ENCODE assay signal across 8 cellular contexts in genomic region chr11:46936138-46937110, GRCh38. TPM values are rescaled to one million over a fixed set of nuclear protein-coding genes. Genes with fewer than 3 reads are reported as not detected.
A peak's percentile ranks its signal among the peaks of the same experiment; 100 is the strongest.
DNase-seq lines count a peak whose midpoint lies in the region; ATAC-seq, FAIRE-seq and TF ChIP-seq lines count a peak whose summit lies in the region.

Gene CSTPP1 (plus strand): TSS chr11:46936761. CDS start chr11:46936806, 45 bp downstream.

- BruUV-seq in Caco-2 (replicated peaks; lab: Mats Ljungman, UMichigan): no TSS peak
- no TSS peak for BruUV-seq in endothelial cell of umbilical vein (replicated peaks; lab: Mats Ljungman, UMichigan)

- peaks cover 7% of the 10 kb centered on the region for H3K4me1 Mint-ChIP-seq in Caco-2 (ENCODE audit: low read depth, unreplicated experiment)

- H3F3A ChIP-seq in OCI-LY1 (ENCODE audit: insufficient read depth, low read length): no peaks in the 10 kb centered on the region

- DNase-seq in Caco-2 (peak; percentile 97), HuH-7 (ENCODE audit: low spot score) (peak; percentile 96), activated T-cell treated with anti-CD3 and anti-CD28 coated beads for 1 hour (ENCODE audit: low read depth) (peak; percentile 94), endothelial cell of umbilical vein (ENCODE audit: low read depth, low spot score) (peak; percentile 84), midbrain (lab: John Stamatoyannopoulos, UW) (peak; percentile 91)
- DNase-seq in stimulated activated CD8-positive, alpha-beta memory T cell treated with anti-CD3 and anti-CD28 coated beads, Interleukin-15, amount 100 ng/mL, for 48 hours (ENCODE audit: low read depth in 2 of 2): peak; percentile 83 to 88

- peak within 1 kb of the TSS; percentile 75 for H3K4me3 Mint-ChIP-seq in Caco-2 (ENCODE audit: unreplicated experiment)

- H3K9me3 ChIP-seq in Caco-2 (no peaks in the 10 kb centered on the region), OCI-LY1 (ENCODE audit: low read length) (no peaks in the 10 kb centered on the region), endothelial cell of umbilical vein (replicated peaks; ENCODE audit: control insufficient read depth, insufficient read depth, low read length) (no peaks in the 10 kb centered on the region)

- H3K9me2 ChIP-seq in OCI-LY1 (ENCODE audit: low read depth, low read length): no peaks in the 10 kb centered on the region

- H3K36me3 Mint-ChIP-seq in Caco-2 (ENCODE audit: insufficient read depth, unreplicated experiment): peaks cover 22% of the 10 kb centered on the region

- ATAC-seq in GM21423 (IDR thresholded peaks at IDR 0.05; ENCODE audit: unreplicated experiment): peak; percentile 94

- H3K9me1 ChIP-seq in endothelial cell of umbilical vein (replicated peaks; ENCODE audit: control insufficient read depth, extremely low read depth, insufficient read depth, low read length): no peaks in the 10 kb centered on the region

- H3K36me3 ChIP-seq in Caco-2 (ENCODE audit: control insufficient read depth, insufficient read depth, low read length): no peaks in the 10 kb centered on the region
- no peaks in the 10 kb centered on the region for H3K36me3 ChIP-seq in OCI-LY1 (ENCODE audit: insufficient read depth, low read length)
- H3K36me3 ChIP-seq in endothelial cell of umbilical vein (ENCODE audit: control insufficient read depth in 2 of 2, extremely low read depth in 1 of 2, insufficient read depth in 2 of 2, low read length in 2 of 2): no peaks in the 10 kb centered on the region

- intact Hi-C loops in Caco-2 (cut with micrococcal nuclease; ENCODE audit: unreplicated experiment) (loop anchor here (1.0 kb wide), 1 partner anchor 16 kb away; no protein-coding TSS in a partner anchor), endothelial cell of umbilical vein (cut with micrococcal nuclease) (no loop called here)

- 0 out of 2 replicates have a peak, but pooled peaks cover 4% of the 10 kb centered on the region for H3K79me2 ChIP-seq in OCI-LY1 (ENCODE audit: insufficient read depth, low read length)
- H3K79me2 ChIP-seq in endothelial cell of umbilical vein (ENCODE audit: control insufficient read depth, insufficient read depth, low read length): no peaks in the 10 kb centered on the region

- dilution Hi-C loops in endothelial cell of umbilical vein (cut with MboI; ENCODE audit: extremely low pct_ligation_motif_present, low sequenced_read_pairs): no loop called here

- H2AFZ ChIP-seq in OCI-LY1 (ENCODE audit: low read length) (peak within 1 kb of the TSS; percentile 97), endothelial cell of umbilical vein (ENCODE audit: low read depth, low read length) (peak within 1 kb of the TSS; percentile 89)

- CTCF ChIA-PET in Caco-2 (lab: Charles Lee): interaction anchor here (0.6 to 1.1 kb wide), 5 partner anchors 20 to 321 kb away, joined by 3 to 11 read pairs (median 4); partner anchors contain the start of genes ACP2 and NR1H3
- CTCF ChIA-PET in endothelial cell of umbilical vein (lab: Charles Lee): interaction anchor here (0.5 to 1.5 kb wide), 9 partner anchors 9 to 225 kb away, joined by 3 to 6 read pairs (median 3); no protein-coding TSS in a partner anchor

- no peaks in the 10 kb centered on the region for H3K9me3 Mint-ChIP-seq in Caco-2 (ENCODE audit: unreplicated experiment)

- peak within 1 kb of the TSS; percentile 75 for H3K27ac Mint-ChIP-seq in Caco-2 (ENCODE audit: unreplicated experiment)

- peak; percentile 89 for FAIRE-seq in endothelial cell of umbilical vein (lab: Jason Lieb, UNC)

- peak within 1 kb of the TSS; percentile 84 for H3K4me2 ChIP-seq in OCI-LY1 (ENCODE audit: low read length)
- peak within 1 kb of the TSS; percentile 81 for H3K4me2 ChIP-seq in endothelial cell of umbilical vein (ENCODE audit: insufficient read depth, low read length)

- H4K20me1 ChIP-seq in OCI-LY1 (ENCODE audit: insufficient read depth, low read length): no peaks in the 10 kb centered on the region
- no peaks in the 10 kb centered on the region for H4K20me1 ChIP-seq in endothelial cell of umbilical vein (replicated peaks; ENCODE audit: control insufficient read depth, extremely low read depth, insufficient read depth, low read length)

- no peak for TF ChIP-seq CTCF in Caco-2 (IDR thresholded peaks at IDR 0.05; ENCODE audit: insufficient read depth in 1 of 2, low read depth in 1 of 2, low read length in 1 of 2, severe bottlenecking in 1 of 2, unreplicated experiment in 1 of 2)
- no peak for TF ChIP-seq CTCF in OCI-LY1 (IDR thresholded peaks at IDR 0.05; ENCODE audit: low read length)
- no peak for TF ChIP-seq CTCF in endothelial cell of umbilical vein (IDR thresholded peaks at IDR 0.05; ENCODE audit: extremely low read depth in 1 of 2, insufficient read depth in 1 of 2, low read depth in 1 of 2, low read length in 2 of 2)

- H3K4me1 ChIP-seq in Caco-2: 0 out of 2 replicates have a peak, but pooled peaks cover 4% of the 10 kb centered on the region
- H3K4me1 ChIP-seq in OCI-LY1 (ENCODE audit: insufficient read depth, low read length, severe bottlenecking): peaks cover 13% of the 10 kb centered on the region
- H3K4me1 ChIP-seq in endothelial cell of umbilical vein (ENCODE audit: control insufficient read depth, extremely low read depth, insufficient read depth, low read length): peaks cover 4% of the 10 kb centered on the region

- H3K9ac ChIP-seq in OCI-LY1 (ENCODE audit: low read length) (peak within 1 kb of the TSS; percentile 65), endothelial cell of umbilical vein (replicated peaks; ENCODE audit: extremely low read depth, insufficient read depth, low read length) (peak within 1 kb of the TSS; percentile 38)

- no peaks in the 10 kb centered on the region for H3K27me3 ChIP-seq in Caco-2 (replicated peaks; ENCODE audit: control insufficient read depth, insufficient read depth, low read length)
- H3K27me3 ChIP-seq in OCI-LY1 (ENCODE audit: insufficient read depth, low read length): no peaks in the 10 kb centered on the region
- H3K27me3 ChIP-seq in endothelial cell of umbilical vein (ENCODE audit: control insufficient read depth in 2 of 2, insufficient read depth in 2 of 2, low read length in 2 of 2): peaks cover 0 to 2% of the 10 kb centered on the region in 2 experiments

- H3K4me3 ChIP-seq in Caco-2 (ENCODE audit: low read depth, low read length): peak within 1 kb of the TSS; percentile 83
- H3K4me3 ChIP-seq in OCI-LY1 (ENCODE audit: low read depth, low read length, poor library complexity, severe bottlenecking): peak within 1 kb of the TSS; percentile 79
- peak within 1 kb of the TSS; percentile 30 to 80 (median 75) for H3K4me3 ChIP-seq in endothelial cell of umbilical vein (replicated peaks in 1 of 3; ENCODE audit: insufficient read depth in 1 of 3, low read depth in 1 of 3, low read length in 3 of 3)

- H3K27me3 Mint-ChIP-seq in Caco-2 (ENCODE audit: insufficient read depth, unreplicated experiment): peaks cover 3% of the 10 kb centered on the region

- POLR2A ChIA-PET in Caco-2 (lab: Charles Lee): interaction anchor here (0.6 to 1.6 kb wide), 6 partner anchors 11 to 819 kb away, joined by 3 to 10 read pairs (median 4); partner anchors contain the start of genes ARHGAP1, DDB2 and ZNF408
- POLR2A ChIA-PET in endothelial cell of umbilical vein (lab: Charles Lee): interaction anchor here (0.7 kb wide), 1 partner anchor 17 kb away, joined by 3 read pairs; no protein-coding TSS in a partner anchor

- TF ChIP-seq POLR2A in endothelial cell of umbilical vein (IDR thresholded peaks at IDR 0.05; ENCODE audit: low read depth, low read length): peak; percentile 58

- H3K27ac ChIP-seq in OCI-LY1 (ENCODE audit: low read depth, low read length, poor library complexity, severe bottlenecking) (no peak within 1 kb of the TSS), endothelial cell of umbilical vein (ENCODE audit: insufficient read depth, low read depth, low read length) (no peak within 1 kb of the TSS)

TF ChIP-seq in endothelial cell of umbilical vein, 7 proteins besides CTCF, POLR2A, EP300 and RAD21:
- TF ChIP-seq POLR2AphosphoS5 (IDR thresholded peaks at IDR 0.05; ENCODE audit: insufficient read depth, low read depth, low read length) (peak; percentile 77), GATA2 (IDR thresholded peaks at IDR 0.05; ENCODE audit: insufficient read depth, insufficient read length, low read depth, low read length) (no peak), MYC (IDR thresholded peaks at IDR 0.05; ENCODE audit: low read depth, low read length) (peak; percentile 23)

RNA-seq across cellular contexts. Expression of gene CSTPP1, which starts in this region (rescaled TPM):
- total RNA-seq in Caco-2 (2022): 19.8 and 22.9 TPM in 2 replicates
- total RNA-seq in endothelial cell of umbilical vein: 25.9 and 29.6 TPM in 2 replicates
- 38.2 and 43.1 TPM in 2 replicates for polyA plus RNA-seq in endothelial cell of umbilical vein
- 31.1 and 35.2 TPM in 2 replicates for polyA plus RNA-seq in endothelial cell of umbilical vein (2011; cell fraction: cytosol; rRNA removed)
- 29.5 and 33.9 TPM in 2 replicates for polyA plus RNA-seq in endothelial cell of umbilical vein (2011; cell fraction: nucleus; rRNA removed)
- polyA plus RNA-seq in endothelial cell of umbilical vein (2012): 26.3 and 29.7 TPM in 2 replicates
- polyA minus RNA-seq in endothelial cell of umbilical vein: 42.3 and 47.9 TPM in 2 replicates
- 51.9 TPM for polyA minus RNA-seq in endothelial cell of umbilical vein (2011; cell fraction: cytosol; rRNA and poly(A)+ RNA removed)
- 41.2 and 59.1 TPM in 2 replicates for polyA minus RNA-seq in endothelial cell of umbilical vein (2011; cell fraction: nucleus; rRNA and poly(A)+ RNA removed)
